9 cellular contexts compared by ENCODE assay signal in the genomic region with DNA sequence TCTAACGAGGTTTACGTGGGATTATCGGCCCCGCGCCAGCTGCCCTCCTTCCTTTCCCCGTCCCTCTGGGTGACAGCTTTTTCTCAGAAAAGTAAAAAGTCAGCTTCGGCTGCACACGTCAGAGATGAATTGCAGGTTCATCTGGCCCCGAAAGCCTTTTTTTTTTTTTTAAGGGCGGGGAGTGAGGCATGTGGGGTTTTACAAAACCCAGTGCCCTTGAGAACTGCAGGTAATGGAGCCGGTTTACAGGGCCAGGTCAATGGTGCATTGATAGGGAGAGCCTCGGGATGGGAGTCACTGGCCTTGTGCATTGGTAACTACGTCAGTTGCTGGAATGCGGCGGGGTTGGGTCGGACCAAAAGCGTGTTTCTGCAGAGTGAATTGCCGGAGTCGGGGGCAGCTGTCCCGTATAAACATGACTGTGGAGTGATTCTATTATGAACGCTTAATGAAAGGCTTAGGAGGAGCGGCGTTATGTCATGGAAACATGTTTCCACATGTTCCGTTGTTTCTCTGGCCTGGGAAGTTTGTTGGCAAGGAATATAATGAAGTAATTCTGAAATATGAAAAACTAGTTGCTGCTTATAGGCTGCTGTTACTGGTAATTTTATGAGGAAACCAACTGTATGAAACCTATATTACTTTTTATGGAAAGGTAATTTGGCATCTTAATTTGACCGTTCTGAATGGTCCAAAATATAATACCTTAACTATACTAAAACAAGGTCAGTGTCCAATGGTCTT. TPM values are rescaled to one million over a fixed set of nuclear protein-coding genes. Genes with fewer than 3 reads are reported as not detected.
DNase-seq lines count a peak whose midpoint lies in the region; ATAC-seq and TF ChIP-seq lines count a peak whose summit lies in the region.
"Had no signal": no experiment of that assay in that cellular context is flagged by ENCODE, and none has a peak within 500 bp of the region (broad histone marks: within the 10 kb centered on the region; RNA-seq: fewer than 3 reads in every experiment).

No MANE protein-coding gene starts in this region.

- DNase-seq in DMS 273 treated with DMSO at 0.1 percent for 48 hours (lab: John Stamatoyannopoulos, UW) (peak; percentile 33), KBM-7 (peak; percentile 76), WERI-Rb-1 (peak; percentile 69), fibroblast of mammary gland (ENCODE audit: low read depth) (peak; percentile 65), myocyte (ENCODE audit: low read depth) (peak; percentile 79), aorta (peak; percentile 77 to 92), T-helper 9 cell (no peak)

- H3K27me3 ChIP-seq in WERI-Rb-1 (ENCODE audit: insufficient read depth, low read depth, severe bottlenecking) (no peaks in the 10 kb centered on the region), aorta (ENCODE audit: control insufficient read depth in 1 of 2, insufficient read depth in 2 of 2, low read length in 1 of 2) (no peaks in the 10 kb centered on the region)

- H3K27ac ChIP-seq in WERI-Rb-1 (peak overlapping the region; percentile 90), aorta (ENCODE audit: low read depth in 1 of 2, low read length in 2 of 2) (peak overlapping the region; percentile 37 to 80)

- peaks cover 0 to 3% of the 10 kb centered on the region in 2 donors for H3K4me1 ChIP-seq in aorta (ENCODE audit: control insufficient read depth in 1 of 2, insufficient read depth in 2 of 2, low read length in 2 of 2)

- TF ChIP-seq CTCF in WERI-Rb-1 (IDR thresholded peaks at IDR 0.05; ENCODE audit: low read depth, low read length) (no peak), fibroblast of mammary gland (conservative IDR thresholded peaks at IDR 0.05; ENCODE audit: control insufficient read depth, insufficient read depth, low read depth, low read length) (no peak)

- intact Hi-C loops in aorta (cut with DNase I): loop anchor here in 1 of 2 donors (2.0 to 10.0 kb wide), 4 partner anchors 98 to 279 kb away; a partner anchor contains a TSS

- WGBS in aorta, 2 donors: 2% methylated on average over 25 of the region's 25 CpGs

- H3K4me3 ChIP-seq in WERI-Rb-1 (ENCODE audit: low read depth, low read length) (peak overlapping the region; percentile 58), fibroblast of mammary gland (ENCODE audit: control insufficient read depth, low read depth, low read length) (peak overlapping the region; percentile 83), aorta (ENCODE audit: low read length in 2 of 2) (peak overlapping the region; percentile 38 to 82)

- in situ Hi-C loops in KBM-7 (cut with MboI; ENCODE audit: low pct_unique_long_range_greater_than_20kb, low sequenced_read_pairs): no loop called here

- H3K9me3 ChIP-seq in WERI-Rb-1 (ENCODE audit: severe bottlenecking): no peaks in the 10 kb centered on the region
- H3K9me3 ChIP-seq in aorta (ENCODE audit: control insufficient read depth, low read length): no peaks in the 10 kb centered on the region

- ATAC-seq in GM19438 (IDR thresholded peaks at IDR 0.05; ENCODE audit: low read depth, unreplicated experiment) (peak; percentile 7), aorta (ENCODE audit: low FRiP score) (peak; percentile 71)

- H3K36me3 ChIP-seq in WERI-Rb-1: peaks cover 13% of the 10 kb centered on the region
- H3K36me3 ChIP-seq in aorta (ENCODE audit: control insufficient read depth in 1 of 2, insufficient read depth in 2 of 2, low read length in 1 of 2): no peaks in the 10 kb centered on the region

RNA-seq across cellular contexts. Expression of a gene that starts 1.1 kb away (rescaled TPM):
- 11.6 and 18.1 TPM in 2 replicates for total RNA-seq in myocyte
- 3.0 TPM for polyA plus RNA-seq in myocyte (2012)
- 10 to 100 TPM; 12.6 to 17.7 TPM for total RNA-seq in aorta
- polyA plus RNA-seq in aorta: 1 to 10 TPM; 2.6 to 3.1 TPM

RNA-seq across cellular contexts. Expression of a gene that starts 53.0 kb away (rescaled TPM):
- not detected in 2 replicates for total RNA-seq in myocyte
- polyA plus RNA-seq in myocyte (2012): not detected
- total RNA-seq in aorta: not detected
- polyA plus RNA-seq in aorta: not detected
- total RNA-seq: glomerular endothelial cell had no signal
